Comparison of ENCODE assay signal across 10 cellular contexts in the genomic region with DNA sequence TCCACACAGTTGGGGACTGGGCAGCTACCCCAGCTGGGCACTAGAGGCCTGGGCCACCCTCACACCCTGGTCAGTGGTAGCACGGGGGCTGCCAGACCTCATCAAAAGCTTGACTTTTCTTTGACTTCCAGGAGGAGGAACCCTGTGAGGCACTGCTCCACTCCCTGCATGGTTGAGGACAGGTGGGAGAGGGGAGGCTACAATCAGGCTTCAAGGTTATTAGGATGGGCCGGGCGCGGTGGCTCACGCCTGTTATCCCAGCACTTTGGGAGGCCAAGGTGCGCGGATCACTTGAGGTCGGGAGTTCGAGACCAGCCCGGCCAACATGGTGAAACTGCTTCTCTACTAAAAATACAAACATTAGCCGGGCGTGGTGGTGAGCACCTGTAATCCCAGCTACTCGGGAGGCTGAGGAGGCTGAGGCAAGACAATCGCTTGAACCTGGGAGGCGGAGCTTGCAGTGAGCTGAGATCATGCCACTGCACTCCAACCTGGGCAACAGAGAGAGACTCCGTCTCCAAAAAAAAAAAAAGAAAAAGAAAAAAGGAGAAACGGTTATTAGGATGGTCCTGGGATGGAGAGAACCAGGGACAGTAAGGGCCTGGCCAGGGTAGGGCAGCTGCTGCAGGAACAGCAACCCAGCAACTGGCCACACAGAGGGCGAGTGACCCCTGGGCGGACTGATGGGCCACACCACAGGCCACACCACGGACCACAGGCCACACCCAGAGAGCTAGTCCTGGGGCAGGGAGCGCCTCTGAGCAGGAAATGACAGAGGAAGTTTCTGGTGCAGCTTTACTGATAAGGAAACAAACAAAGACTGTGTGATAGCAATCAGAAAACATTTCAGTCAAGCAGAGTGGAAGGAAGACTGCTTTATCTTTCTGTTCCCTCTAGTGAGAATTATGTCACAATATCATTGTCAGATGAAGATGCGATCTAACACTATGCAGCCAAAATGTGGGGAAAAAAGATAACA. TPM values are rescaled to one million over a fixed set of nuclear protein-coding genes. Genes with fewer than 3 reads are reported as not detected.
A peak's percentile ranks its signal among the peaks of the same experiment; 100 is the strongest.
DNase-seq lines count a peak whose midpoint lies in the region; ATAC-seq and TF ChIP-seq lines count a peak whose summit lies in the region.
"Had no signal": no experiment of that assay in that cellular context is flagged by ENCODE, and none has a peak within 500 bp of the region (broad histone marks: within the 10 kb centered on the region; RNA-seq: fewer than 3 reads in every experiment).

No MANE protein-coding gene starts in this region.

- no peak overlapping the region for H2BK20ac ChIP-seq in IMR-90 (ENCODE audit: low read depth, low read length)

- DNase-seq in IMR-90 (no peak), inferior parietal cortex (ENCODE audit: extremely low spot score) (peak; percentile 2), mesenteric fat pad (ENCODE audit: low spot score) (no peak), GM19238 (ENCODE audit: insufficient read length, low spot score) (no peak)
- DNase-seq in activated CD4-positive, alpha-beta T cell treated with anti-CD3 and anti-CD28 coated beads for 48 hours: peak; percentile 26
- DNase-seq: hypothalamus had no signal

- H3K9me3 ChIP-seq in IMR-90 (ENCODE audit: control insufficient read depth, insufficient read depth, low read length): peaks cover 9% of the 10 kb centered on the region

- TF ChIP-seq RAD21 in IMR-90 (IDR thresholded peaks at IDR 0.05; ENCODE audit: low read length): no peak

- H3K56ac ChIP-seq in IMR-90 (ENCODE audit: extremely low read depth, insufficient read depth, low read length): no peak overlapping the region

- H3K27me3 ChIP-seq in IMR-90 (ENCODE audit: control insufficient read depth, insufficient read depth, low read length): peaks cover 6% of the 10 kb centered on the region

- WGBS in IMR-90 (ENCODE audit: extremely low coverage in 2 of 2, insufficient read length in 1 of 2), 2 experiments: 86% methylated on average over 4 of the region's 22 CpGs; no CpG with 5 or more reads in 1 of the 2 experiments

- BruUV-seq in IMR-90 (replicated peaks; lab: Mats Ljungman, UMichigan): no TSS peak

- H3K4me2 ChIP-seq in IMR-90 (ENCODE audit: low read depth, low read length): no peak overlapping the region

- H2AK9ac ChIP-seq in IMR-90 (replicated peaks; ENCODE audit: low read depth, low read length, poor library complexity): no peak overlapping the region

- no peak overlapping the region for H2BK5ac ChIP-seq in IMR-90 (ENCODE audit: low read depth, low read length, poor library complexity, severe bottlenecking)

- H4K91ac ChIP-seq in IMR-90 (ENCODE audit: insufficient read depth, low read depth, low read length): no peak overlapping the region

- H4K20me1 ChIP-seq in IMR-90 (ENCODE audit: insufficient read depth, low read length): no peaks in the 10 kb centered on the region

- no peak overlapping the region for H3K4me3 ChIP-seq in IMR-90 (ENCODE audit: insufficient read depth, low read depth, low read length)

- intact Hi-C loops in IMR-90 (cut with micrococcal nuclease): no loop called here

- dilution Hi-C loops in IMR-90 (cut with HindIII; ENCODE audit: low sequenced_read_pairs, unreplicated experiment): no loop called here

- H2BK120ac ChIP-seq in IMR-90 (ENCODE audit: low read depth, low read length): no peak overlapping the region

- H4K8ac ChIP-seq in IMR-90 (ENCODE audit: low read depth in 2 of 2, low read length in 2 of 2): no peak overlapping the region

- no peaks in the 10 kb centered on the region for H3K9me1 ChIP-seq in IMR-90 (ENCODE audit: insufficient read depth, low read length)

- H3K4me1 ChIP-seq in IMR-90 (ENCODE audit: control insufficient read depth, insufficient read depth, low read length): no peaks in the 10 kb centered on the region

- H3K4ac ChIP-seq in IMR-90 (ENCODE audit: low read depth, low read length): no peak overlapping the region

- H2AK5ac ChIP-seq in IMR-90 (ENCODE audit: low read depth, low read length): no peak overlapping the region

- no peak overlapping the region for H2BK15ac ChIP-seq in IMR-90 (ENCODE audit: low read depth, low read length)

- TF ChIP-seq POLR2A in IMR-90 (IDR thresholded peaks at IDR 0.05; ENCODE audit: low read depth, low read length): no peak

- no peak overlapping the region for H3K18ac ChIP-seq in IMR-90 (ENCODE audit: low read depth, low read length)

- no peak overlapping the region for H2AFZ ChIP-seq in IMR-90 (replicated peaks; ENCODE audit: low read length, poor library complexity)

- in situ Hi-C loops in IMR-90 (cut with MboI; ENCODE audit: low sequenced_read_pairs): no loop called here

- CTCF ChIA-PET in IMR-90 (lab: Yijun Ruan, JAX): no interaction called here

- TF ChIP-seq CTCF in C4-2B (conservative IDR thresholded peaks at IDR 0.05) (no peak), IMR-90 (conservative IDR thresholded peaks at IDR 0.05; ENCODE audit: low read depth, low read length) (no peak)

- no peak overlapping the region for H4K5ac ChIP-seq in IMR-90 (ENCODE audit: low read depth, low read length)

- no peak overlapping the region for H3K23ac ChIP-seq in IMR-90 (ENCODE audit: low read depth, low read length)

- H3K27ac ChIP-seq in C4-2B (peak overlapping the region; percentile 51), IMR-90 (ENCODE audit: insufficient read depth, low read length) (no peak overlapping the region)

- POLR2A ChIA-PET in IMR-90 (lab: Charles Lee; ENCODE audit: unreplicated experiment): no interaction called here

- no peak for ATAC-seq in IMR-90 (ENCODE audit: low read depth)
- no peak for ATAC-seq in HG03045 (IDR thresholded peaks at IDR 0.05; ENCODE audit: unreplicated experiment)
- no peak for ATAC-seq in HG03460 (IDR thresholded peaks at IDR 0.05; ENCODE audit: unreplicated experiment)

- H3K14ac ChIP-seq in IMR-90 (replicated peaks; ENCODE audit: low read depth, low read length): no peak overlapping the region

- H3K9ac ChIP-seq in IMR-90 (ENCODE audit: low read depth, low read length): no peak overlapping the region

- H3K36me3 ChIP-seq in IMR-90 (ENCODE audit: control insufficient read depth, insufficient read depth, low read length): no peaks in the 10 kb centered on the region

- H3K79me1 ChIP-seq in IMR-90 (ENCODE audit: low read depth in 1 of 2, low read length in 2 of 2): no peaks in the 10 kb centered on the region

TF ChIP-seq in IMR-90, 13 proteins besides CTCF, POLR2A, EP300 and RAD21:
- no peak for TF ChIP-seq FOS (IDR thresholded peaks at IDR 0.05; ENCODE audit: low read depth, low read length)
- peak; percentile 11; the same call in 1 of the 2 replicates for TF ChIP-seq CEBPB (IDR thresholded peaks at IDR 0.05; ENCODE audit: low read depth, low read length)

RNA-seq across cellular contexts. Expression of a gene that starts 20.5 kb away (rescaled TPM):
- not detected in 2 replicates for total RNA-seq in IMR-90 (2012; rRNA removed)
- not detected in 2 replicates for polyA plus RNA-seq in IMR-90 (2012; rRNA removed)
- polyA plus RNA-seq in IMR-90 (2012; cell fraction: cytosol; rRNA removed): not detected in 2 replicates
- not detected in 2 replicates for polyA plus RNA-seq in IMR-90 (2012; cell fraction: nucleus; rRNA removed; ENCODE audit: low replicate concordance)
- total RNA-seq in mesenteric fat pad: not detected
- total RNA-seq: activated CD8-positive, alpha-beta memory T cell treated with anti-CD3 and anti-CD28 coated beads for 36 hours had no signal

RNA-seq across cellular contexts. Expression of a gene that starts 26.0 kb away (rescaled TPM):
- total RNA-seq in IMR-90 (2012; rRNA removed): 8.4 and 10.8 TPM in 2 replicates
- 9.7 and 10.1 TPM in 2 replicates for polyA plus RNA-seq in IMR-90 (2012; rRNA removed)
- 6.1 and 12.5 TPM in 2 replicates for polyA plus RNA-seq in IMR-90 (2012; cell fraction: cytosol; rRNA removed)
- 12.6 and 20.9 TPM in 2 replicates for polyA plus RNA-seq in IMR-90 (2012; cell fraction: nucleus; rRNA removed; ENCODE audit: low replicate concordance)
- 65.5 TPM for total RNA-seq in mesenteric fat pad

RNA-seq across cellular contexts. Expression of a gene that starts 58.9 kb away (rescaled TPM):
- not detected in 2 replicates for total RNA-seq in IMR-90 (2012; rRNA removed)
- polyA plus RNA-seq in IMR-90 (2012; rRNA removed): not detected in 2 replicates
- not detected in 2 replicates for polyA plus RNA-seq in IMR-90 (2012; cell fraction: cytosol; rRNA removed)
- not detected in 2 replicates for polyA plus RNA-seq in IMR-90 (2012; cell fraction: nucleus; rRNA removed; ENCODE audit: low replicate concordance)
- not detected for total RNA-seq in mesenteric fat pad
- total RNA-seq: activated CD8-positive, alpha-beta memory T cell treated with anti-CD3 and anti-CD28 coated beads for 36 hours had no signal

Comparison
In these comparisons a context has a peak if more than half of its experiments do, and no peak if none do; other contexts are left out.
1. DNase-seq: peak in activated CD4-positive, alpha-beta T cell treated with anti-CD3 and anti-CD28 coated beads for 48 hours (single experiment) and inferior parietal cortex (single experiment); none in IMR-90 (single experiment), mesenteric fat pad (single experiment) and GM19238 (single experiment).